In the genomic region with DNA sequence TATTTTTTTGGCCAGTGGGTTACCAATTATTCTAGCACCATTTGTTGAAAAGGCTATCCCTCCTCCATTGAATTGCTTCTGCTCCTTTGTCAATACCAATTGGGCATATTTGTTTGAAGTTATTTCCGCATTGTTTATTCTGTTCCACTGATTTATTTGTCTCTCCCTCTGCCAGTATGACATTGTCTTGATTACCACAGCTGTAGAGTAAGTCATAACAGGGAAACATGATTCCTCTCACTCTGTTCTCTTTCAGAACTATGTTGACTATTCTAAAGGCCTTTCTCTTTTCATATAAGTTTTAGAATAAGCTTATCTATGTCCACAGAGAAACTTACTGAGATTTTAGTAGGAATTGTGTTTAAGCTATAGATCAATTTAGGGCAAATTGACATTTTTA, we compare ENCODE assay signal across 30 cellular contexts.
"Had no signal": no experiment of that assay in that cellular context is flagged by ENCODE, and none has a peak within 500 bp of the region (broad histone marks: within the 10 kb centered on the region; RNA-seq: fewer than 3 reads in every experiment).

No MANE protein-coding gene starts in this region.

- H3K4me3 ChIP-seq: ascending aorta, body of pancreas, coronary artery, SK-N-MC had no signal

- H3K27me3 ChIP-seq: ascending aorta, body of pancreas had no signal

- H3K4me1 ChIP-seq: ascending aorta had no signal

- H3K9me3 ChIP-seq: body of pancreas had no signal

- FAIRE-seq: bronchial epithelial cell, TTC549 had no signal

- DNase-seq: activated B cell treated with CpG ODN at 0.5 μM for 24 hours; activated CD4-positive, alpha-beta memory T cell treated with anti-CD3 and anti-CD28 coated beads for 36 hours; activated CD4-positive, alpha-beta T cell treated with anti-CD3 and anti-CD28 coated beads, Interleukin-2, amount 10 ng/mL, durations not matched to agents 7 days and 5 days; activated CD8-positive, alpha-beta memory T cell treated with anti-CD3 and anti-CD28 coated beads for 24 hours; activated effector memory CD4-positive, alpha-beta T cell treated with anti-CD3 and anti-CD28 coated beads, Interleukin-2, amount 50 U/mL, for 16 hours; activated naive CD4-positive, alpha-beta T cell treated with Interleukin-2 at 50 U/mL for 16 hours; activated naive CD8-positive, alpha-beta T cell treated with anti-CD3 and anti-CD28 coated beads, Interleukin-2, amount 50 U/mL, for 24 hours; activated T-cell treated with anti-CD3 and anti-CD28 coated beads, Interleukin-2, amount 50 U/mL, for 4 hours; amniotic stem cell; body of pancreas; central memory CD4-positive, alpha-beta T cell; NCI-H1048; NCI-H1694; NCI-H2171 treated with DMSO at 0.1 percent for 48 hours; NCI-H226; NCI-H69; NK-92 treated with Interleukin-12 subunit alpha and Interleukin-12 subunit beta, amount 100 ng/mL, for 24 hours; OCI-M1; RPMI8226; T-cell; T-helper 2 cell; T1000 had no signal

- H3K36me3 ChIP-seq: ascending aorta had no signal

- H3K27ac ChIP-seq: ascending aorta, body of pancreas, coronary artery, SK-N-MC had no signal

- ATAC-seq: activated naive CD4-positive, alpha-beta T cell treated with anti-CD3 and anti-CD28 coated beads, Interleukin-2, amount 50 U/mL, for 72 hours; activated naive CD8-positive, alpha-beta T cell treated with anti-CD3 and anti-CD28 coated beads, Interleukin-2, amount 50 U/mL, for 24 hours; activated T-cell treated with anti-CD3 and anti-CD28 coated beads, Interleukin-2, amount 50 U/mL, for 4 hours; body of pancreas; Panc1; Right ventricle myocardium inferior; T-cell had no signal
